ENCODE assay signal across 10 cellular contexts in the genomic region with DNA sequence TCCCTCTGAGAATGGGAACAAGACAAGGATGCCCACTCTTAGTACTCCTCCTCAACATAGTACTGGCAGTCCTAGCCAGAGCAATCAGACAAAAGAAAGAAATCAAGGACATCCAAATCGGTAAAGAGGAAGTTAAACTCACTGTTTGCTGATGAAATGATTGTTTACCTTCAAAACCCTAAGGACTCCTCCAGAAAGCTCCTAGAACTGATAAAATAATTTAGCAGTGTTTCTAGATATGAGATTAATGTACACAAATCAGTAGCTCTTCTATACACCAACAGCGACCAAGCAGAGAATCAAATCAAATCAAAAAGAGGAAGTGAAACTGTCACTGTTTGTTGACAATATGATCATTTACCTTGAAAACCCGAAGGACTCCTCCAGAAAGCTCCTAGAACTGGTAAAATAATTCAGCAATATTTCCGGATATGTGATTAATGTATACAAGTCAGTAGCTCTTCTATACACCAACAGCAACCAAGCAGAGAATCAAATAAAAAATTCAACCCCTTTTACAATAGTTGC. TPM values are rescaled to one million over a fixed set of nuclear protein-coding genes. Genes with fewer than 3 reads are reported as not detected.
DNase-seq lines count a peak whose midpoint lies in the region; ATAC-seq and TF ChIP-seq lines count a peak whose summit lies in the region.
"Had no signal": no experiment of that assay in that cellular context is flagged by ENCODE, and none has a peak within 500 bp of the region (broad histone marks: within the 10 kb centered on the region; RNA-seq: fewer than 3 reads in every experiment).

No MANE protein-coding gene starts in this region.

- peaks cover 0 to 2% (median 0%) of the 10 kb centered on the region in 8 donors for H3K9me3 Mint-ChIP-seq in CD4-positive, alpha-beta memory T cell
- H3K9me3 Mint-ChIP-seq in activated T-helper 2 cell treated with anti-CD3 and anti-CD28 coated beads, Interferon-gamma antibody, Interleukin-2, Interleukin-4, amounts not matched to agents 10 μg/mL and 5 μg/mL and 100 μg/mL, durations not matched to agents 14 hours and 24 hours and 36 hours: peaks cover 9% of the 10 kb centered on the region

- intact Hi-C loops in CD4-positive, alpha-beta memory T cell (cut with micrococcal nuclease): loop anchor here (2.0 kb wide), 1 partner anchor 21 kb away; the partner anchor contains the start of gene SERPINB9
- intact Hi-C loops in activated T-helper 2 cell treated with anti-CD3 and anti-CD28 coated beads, Interferon-gamma antibody, Interleukin-2, Interleukin-4, amounts not matched to agents 10 μg/mL and 5 μg/mL and 100 μg/mL, durations not matched to agents 14 hours and 24 hours and 36 hours (cut with micrococcal nuclease): loop anchor here (2.0 kb wide), 1 partner anchor 17 kb away; no protein-coding TSS in a partner anchor

- peak overlapping the region; percentile 65 to 93 (median 80) for H3K4me3 Mint-ChIP-seq in CD4-positive, alpha-beta memory T cell
- H3K4me3 Mint-ChIP-seq in activated T-helper 2 cell treated with anti-CD3 and anti-CD28 coated beads, Interferon-gamma antibody, Interleukin-2, Interleukin-4, amounts not matched to agents 10 μg/mL and 5 μg/mL and 100 μg/mL, durations not matched to agents 14 hours and 24 hours and 36 hours (ENCODE audit: low read depth): peak overlapping the region; percentile 55

- ATAC-seq in GM19043 (IDR thresholded peaks at IDR 0.05; ENCODE audit: low read depth, unreplicated experiment) (peak; percentile 64), HG03565 (IDR thresholded peaks at IDR 0.05; ENCODE audit: unreplicated experiment) (peak; percentile 78)

- peak overlapping the region; percentile 55 for H3K27ac ChIP-seq in CD4-positive, alpha-beta memory T cell (ENCODE audit: low read depth, low read length)
- H3K27ac ChIP-seq: C4-2B had no signal

- H3K4me3 ChIP-seq in CD4-positive, alpha-beta memory T cell (ENCODE audit: low read length in 2 of 2): peak overlapping the region in 1 of 2 donors; percentile 16

- H3K4me1 ChIP-seq in CD4-positive, alpha-beta memory T cell (ENCODE audit: insufficient read depth, low read length): peaks cover 63% of the 10 kb centered on the region

- CTCF ChIA-PET in CD4-positive, alpha-beta memory T cell (lab: Charles Lee; ENCODE audit: partially characterized antibody): interaction anchor here (1.0 to 5.4 kb wide), 6 partner anchors 11 to 50 kb away, joined by 4 to 30 read pairs (median 5); no protein-coding TSS in a partner anchor
- CTCF ChIA-PET in HEK293T (lab: Yijun Ruan, JAX): interaction anchor here (0.8 kb wide), 1 partner anchor 143 kb away, joined by 3 read pairs; no protein-coding TSS in a partner anchor

- no peaks in the 10 kb centered on the region for H3K9me3 ChIP-seq in CD4-positive, alpha-beta memory T cell (ENCODE audit: control insufficient read depth in 1 of 2, low read length in 2 of 2)

- no peak for DNase-seq in CD4-positive, alpha-beta memory T cell
- no peak for DNase-seq in activated T-helper 2 cell treated with anti-CD3 and anti-CD28 coated beads, Interferon-gamma antibody, Interleukin-2, Interleukin-4, amounts not matched to agents 10 μg/mL and 5 μg/mL and 100 μg/mL, durations not matched to agents 14 hours and 24 hours and 36 hours (ENCODE audit: low spot score)
- DNase-seq in Kasumi-1 (lab: John Stamatoyannopoulos, UW) (no peak), UCSD-AML1 (lab: John Stamatoyannopoulos, UW; ENCODE audit: unreplicated experiment) (no peak), NCI-H1694 (lab: John Stamatoyannopoulos, UW) (no peak), HEK293T (ENCODE audit: extremely low spot score) (no peak)
- DNase-seq: NCI-H524 had no signal

- peaks cover 71 to 93% (median 79%) of the 10 kb centered on the region in 4 donors for H3K4me1 Mint-ChIP-seq in CD4-positive, alpha-beta memory T cell
- H3K4me1 Mint-ChIP-seq in activated T-helper 2 cell treated with anti-CD3 and anti-CD28 coated beads, Interferon-gamma antibody, Interleukin-2, Interleukin-4, amounts not matched to agents 10 μg/mL and 5 μg/mL and 100 μg/mL, durations not matched to agents 14 hours and 24 hours and 36 hours (ENCODE audit: low read depth): peaks cover 70% of the 10 kb centered on the region

- H3K27me3 Mint-ChIP-seq in CD4-positive, alpha-beta memory T cell: no peaks in the 10 kb centered on the region
- no peaks in the 10 kb centered on the region for H3K27me3 Mint-ChIP-seq in activated T-helper 2 cell treated with anti-CD3 and anti-CD28 coated beads, Interferon-gamma antibody, Interleukin-2, Interleukin-4, amounts not matched to agents 10 μg/mL and 5 μg/mL and 100 μg/mL, durations not matched to agents 14 hours and 24 hours and 36 hours (ENCODE audit: low read depth)

- no peaks in the 10 kb centered on the region for H3K27me3 ChIP-seq in CD4-positive, alpha-beta memory T cell (ENCODE audit: insufficient read depth, low read length)

- peaks cover 18 to 23% of the 10 kb centered on the region in 2 donors for H3K36me3 Mint-ChIP-seq in CD4-positive, alpha-beta memory T cell
- peaks cover 48% of the 10 kb centered on the region for H3K36me3 Mint-ChIP-seq in activated T-helper 2 cell treated with anti-CD3 and anti-CD28 coated beads, Interferon-gamma antibody, Interleukin-2, Interleukin-4, amounts not matched to agents 10 μg/mL and 5 μg/mL and 100 μg/mL, durations not matched to agents 14 hours and 24 hours and 36 hours (ENCODE audit: low read depth)

- POLR2A ChIA-PET in CD4-positive, alpha-beta memory T cell (lab: Charles Lee; ENCODE audit: partially characterized antibody): interaction anchor here (2.0 kb wide), 1 partner anchor 109 kb away, joined by 7 read pairs; no protein-coding TSS in a partner anchor
- POLR2A ChIA-PET in HEK293T (lab: Yijun Ruan, JAX): no interaction called here

- H3K36me3 ChIP-seq in CD4-positive, alpha-beta memory T cell (ENCODE audit: insufficient read depth, low read length): no peaks in the 10 kb centered on the region

- H3K27ac Mint-ChIP-seq in CD4-positive, alpha-beta memory T cell: peak overlapping the region; percentile 74 to 91 (median 89)
- no peak overlapping the region for H3K27ac Mint-ChIP-seq in activated T-helper 2 cell treated with anti-CD3 and anti-CD28 coated beads, Interferon-gamma antibody, Interleukin-2, Interleukin-4, amounts not matched to agents 10 μg/mL and 5 μg/mL and 100 μg/mL, durations not matched to agents 14 hours and 24 hours and 36 hours

TF ChIP-seq in HEK293T, 16 proteins besides CTCF, POLR2A, EP300 and RAD21:
- TF ChIP-seq L3MBTL2 (conservative IDR thresholded peaks at IDR 0.05) (no peak), FOXA1 (IDR thresholded peaks at IDR 0.05) (no peak), ARNT (IDR thresholded peaks at IDR 0.05) (no peak), ZNF384 (IDR thresholded peaks at IDR 0.05) (no peak), BHLHE40 (IDR thresholded peaks at IDR 0.05; ENCODE audit: borderline replicate concordance) (no peak), FOXK2 (IDR thresholded peaks at IDR 0.05) (no peak), FOXM1 (IDR thresholded peaks at IDR 0.05; ENCODE audit: borderline replicate concordance) (no peak)

RNA-seq across cellular contexts. Expression of gene SERPINB9, which starts 21.7 kb away (rescaled TPM):
- 10 to 100 TPM; 83.2 to 88.5 TPM for total RNA-seq in CD4-positive, alpha-beta memory T cell
- polyA plus RNA-seq in CD4-positive, alpha-beta memory T cell: 10 to 100 TPM; 20.4 to 41.0 TPM
- total RNA-seq in activated T-helper 2 cell treated with anti-CD3 and anti-CD28 coated beads, Interferon-gamma antibody, Interleukin-2, Interleukin-4, amounts not matched to agents 10 μg/mL and 5 μg/mL and 100 μg/mL, durations not matched to agents 14 hours and 24 hours and 36 hours: 120 and 123 TPM in 2 replicates

RNA-seq across cellular contexts. Expression of gene SERPINB1, which starts 39.8 kb away (rescaled TPM):
- total RNA-seq in CD4-positive, alpha-beta memory T cell: 10 to 100 TPM; 56.7 to 58.0 TPM
- polyA plus RNA-seq in CD4-positive, alpha-beta memory T cell: 100 to 1,000 TPM; 126 to 159 TPM
- 102 and 103 TPM in 2 replicates for total RNA-seq in activated T-helper 2 cell treated with anti-CD3 and anti-CD28 coated beads, Interferon-gamma antibody, Interleukin-2, Interleukin-4, amounts not matched to agents 10 μg/mL and 5 μg/mL and 100 μg/mL, durations not matched to agents 14 hours and 24 hours and 36 hours
